Comparison of ENCODE assay signal across 8 cellular contexts in genomic region chr7:42831051-42831952, GRCh38.
DNase-seq lines count a peak whose midpoint lies in the region; ATAC-seq and TF ChIP-seq lines count a peak whose summit lies in the region.

No MANE protein-coding gene starts in this region.

- H3K9me2 ChIP-seq in OCI-LY7 (ENCODE audit: insufficient read depth, low read length) (no peaks in the 10 kb centered on the region), neural cell (ENCODE audit: insufficient read depth, low read length) (no peaks in the 10 kb centered on the region)

- no peaks in the 10 kb centered on the region for H3K4me1 ChIP-seq in OCI-LY7 (ENCODE audit: insufficient read depth, low read length, poor library complexity, severe bottlenecking)
- peaks cover 3 to 26% (median 6%) of the 10 kb centered on the region in 3 donors for H3K4me1 ChIP-seq in esophagus squamous epithelium

- TF ChIP-seq CTCF in OCI-LY7 (conservative IDR thresholded peaks at IDR 0.05; ENCODE audit: low read length), result peak; percentile 62
- peak in 5 of 6 experiments; percentile 53 to 72 (median 54) for TF ChIP-seq CTCF in esophagus squamous epithelium (IDR thresholded peaks at IDR 0.05)
- TF ChIP-seq CTCF in neural cell (IDR thresholded peaks at IDR 0.05; ENCODE audit: poor library complexity, severe bottlenecking), result peak; percentile 71

- no peak overlapping the region for H3K9ac ChIP-seq in neural cell (ENCODE audit: low read length)

- H2AFZ ChIP-seq in OCI-LY7 (ENCODE audit: low read length) (no peak overlapping the region), neural cell (ENCODE audit: low read depth, low read length) (no peak overlapping the region)

- no peaks in the 10 kb centered on the region for H3F3A ChIP-seq in neural cell (ENCODE audit: insufficient read depth, low read length, poor library complexity, severe bottlenecking)

- CTCF ChIA-PET in OCI-LY7 (lab: Charles Lee; ENCODE audit: unreplicated experiment), result no interaction called here

- intact Hi-C loops in OCI-LY7 (cut with micrococcal nuclease; ENCODE audit: unreplicated experiment) (no loop called here), esophagus squamous epithelium (cut with DNase I) (no loop called here)

- H3K4me2 ChIP-seq in OCI-LY7 (ENCODE audit: low read length) (no peak overlapping the region), neural cell (ENCODE audit: low read length) (no peak overlapping the region)

- no peaks in the 10 kb centered on the region for H3K9me3 ChIP-seq in OCI-LY7 (ENCODE audit: low read length)
- no peaks in the 10 kb centered on the region for H3K9me3 ChIP-seq in esophagus squamous epithelium
- no peaks in the 10 kb centered on the region for H3K9me3 ChIP-seq in neural cell (ENCODE audit: low read length)

- no peak overlapping the region for H3K27ac ChIP-seq in OCI-LY7 (ENCODE audit: low read depth, low read length, poor library complexity, severe bottlenecking)
- H3K27ac ChIP-seq in esophagus squamous epithelium, result peak overlapping the region in 2 of 4 donors; percentile 24 to 58
- H3K27ac ChIP-seq in neural cell (ENCODE audit: low read length), result no peak overlapping the region

- H3K4me3 ChIP-seq in OCI-LY7 (ENCODE audit: low read depth, low read length, poor library complexity, severe bottlenecking), result no peak overlapping the region
- H3K4me3 ChIP-seq in esophagus squamous epithelium, result no peak overlapping the region
- H3K4me3 ChIP-seq in neural cell (ENCODE audit: low read length), result no peak overlapping the region

- POLR2A ChIA-PET in OCI-LY7 (lab: Charles Lee), result no interaction called here

- DNase-seq in GM03348 (ENCODE audit: low spot score) (peak; percentile 65), OCI-LY7 (ENCODE audit: low spot score) (peak; percentile 6), esophagus squamous epithelium (lab: John Stamatoyannopoulos, UW) (no peak), NCI-H1417 treated with DMSO at 0.1 percent for 48 hours (lab: John Stamatoyannopoulos, UW) (no peak), NCI-H1092 (lab: John Stamatoyannopoulos, UW) (no peak)

- ATAC-seq in GM18498 (IDR thresholded peaks at IDR 0.05; ENCODE audit: unreplicated experiment), result no peak
- ATAC-seq in GM18511 (IDR thresholded peaks at IDR 0.05; ENCODE audit: unreplicated experiment), result no peak

- H4K20me1 ChIP-seq in OCI-LY7 (ENCODE audit: insufficient read depth, low read length) (no peaks in the 10 kb centered on the region), neural cell (ENCODE audit: insufficient read depth) (no peaks in the 10 kb centered on the region)

- no TSS peak for BruUV-seq in OCI-LY7 (replicated peaks; lab: Mats Ljungman, UMichigan)

- H3K36me3 ChIP-seq in OCI-LY7 (ENCODE audit: insufficient read depth, low read length) (no peaks in the 10 kb centered on the region), esophagus squamous epithelium (no peaks in the 10 kb centered on the region), neural cell (ENCODE audit: insufficient read depth, low read length) (no peaks in the 10 kb centered on the region)

- TF ChIP-seq RAD21 in neural cell (conservative IDR thresholded peaks at IDR 0.05), result peak; percentile 76

- no peak for TF ChIP-seq POLR2A in esophagus squamous epithelium (IDR thresholded peaks at IDR 0.05)

- no peaks in the 10 kb centered on the region for H3K79me2 ChIP-seq in OCI-LY7 (ENCODE audit: insufficient read depth, low read depth, low read length)
- H3K79me2 ChIP-seq in neural cell (replicated peaks; ENCODE audit: insufficient read depth, low read length), result no peaks in the 10 kb centered on the region

- TF ChIP-seq EP300 in neural cell (conservative IDR thresholded peaks at IDR 0.05; ENCODE audit: poor library complexity, severe bottlenecking), result no peak

- 31 to 32% methylated on average over 7 of the region's 7 CpGs for WGBS in esophagus squamous epithelium, 2 donors

- no peaks in the 10 kb centered on the region for H3K27me3 ChIP-seq in esophagus squamous epithelium
- H3K27me3 ChIP-seq in neural cell (ENCODE audit: insufficient read depth, low read depth, low read length), result no peaks in the 10 kb centered on the region

TF ChIP-seq in neural cell, 6 proteins besides CTCF, POLR2A, EP300 and RAD21:
- TF ChIP-seq SMC3 (conservative IDR thresholded peaks at IDR 0.05; ENCODE audit: poor library complexity) (peak; percentile 83), TAF1 (IDR thresholded peaks at IDR 0.05; ENCODE audit: low read depth) (no peak), EZH2 (IDR thresholded peaks at IDR 0.05; ENCODE audit: borderline replicate concordance, insufficient read depth, low read length, poor library complexity, severe bottlenecking) (no peak)

Comparison
In these comparisons a context has a peak if more than half of its experiments do, and no peak if none do; other contexts are left out.
1. DNase-seq: peak in GM03348 (single experiment) and OCI-LY7 (single experiment); none in esophagus squamous epithelium (single experiment), NCI-H1417 treated with DMSO at 0.1 percent for 48 hours (single experiment) and NCI-H1092 (single experiment).
2. Peak in every context shown above with its lines, with median percentiles within 50 percentile points of each other: CTCF ChIP-seq.